ENCODE assay signal across 8 cellular contexts in genomic region chr1:151837841-151838490, GRCh38. TPM values are rescaled to one million over a fixed set of nuclear protein-coding genes. Genes with fewer than 3 reads are reported as not detected.
DNase-seq lines count a peak whose midpoint lies in the region; ATAC-seq and TF ChIP-seq lines count a peak whose summit lies in the region.

No MANE protein-coding gene starts in this region.

- peak overlapping the region; percentile 60 for H3K9ac ChIP-seq in BLaER1
- no peak overlapping the region for H3K9ac ChIP-seq in Loucy (ENCODE audit: low read depth, low read length, poor library complexity, severe bottlenecking)

- TF ChIP-seq EP300 in upper lobe of left lung (IDR thresholded peaks at IDR 0.05): no peak

- TF ChIP-seq CTCF in Loucy (conservative IDR thresholded peaks at IDR 0.05; ENCODE audit: low read length): no peak
- no peak for TF ChIP-seq CTCF in coronary artery (IDR thresholded peaks at IDR 0.05)
- peak in 2 of 6 experiments; percentile 9 to 19 for TF ChIP-seq CTCF in upper lobe of left lung (IDR thresholded peaks at IDR 0.05)

- H3K9me2 ChIP-seq in Loucy (replicated peaks; ENCODE audit: low read depth, low read length): no peaks in the 10 kb centered on the region

- H3K9me3 ChIP-seq in BLaER1 (no peaks in the 10 kb centered on the region), Loucy (ENCODE audit: insufficient read depth, low read depth, low read length) (no peaks in the 10 kb centered on the region), mononuclear cell (ENCODE audit: low read depth, low read length) (no peaks in the 10 kb centered on the region), upper lobe of left lung (no peaks in the 10 kb centered on the region)

- peak in 1 of 4 donors; percentile 12 for TF ChIP-seq POLR2A in upper lobe of left lung (IDR thresholded peaks at IDR 0.05)

- no peaks in the 10 kb centered on the region for H3K36me3 ChIP-seq in BLaER1
- no peaks in the 10 kb centered on the region for H3K36me3 ChIP-seq in Loucy (ENCODE audit: insufficient read depth, low read length)
- no peaks in the 10 kb centered on the region for H3K36me3 ChIP-seq in upper lobe of left lung

- H3K4me2 ChIP-seq in BLaER1 (peak overlapping the region; percentile 98), Loucy (ENCODE audit: low read depth, low read length, poor library complexity, severe bottlenecking) (peak overlapping the region; percentile 61)

- H3K27me3 ChIP-seq in BLaER1 (peaks cover 63% of the 10 kb centered on the region), Loucy (ENCODE audit: insufficient read depth, low read length, poor library complexity, severe bottlenecking) (no peaks in the 10 kb centered on the region), mononuclear cell (ENCODE audit: insufficient read depth, low read length) (peaks cover 35% of the 10 kb centered on the region), upper lobe of left lung (peaks cover 0 to 25% (median 14%) of the 10 kb centered on the region in 4 donors)

- H3K4me1 ChIP-seq in BLaER1: peaks cover 71% of the 10 kb centered on the region
- peaks cover 21% of the 10 kb centered on the region for H3K4me1 ChIP-seq in Loucy (ENCODE audit: insufficient read depth, low read length, poor library complexity, severe bottlenecking)
- H3K4me1 ChIP-seq in mononuclear cell (ENCODE audit: insufficient read depth, low read length): peaks cover 64% of the 10 kb centered on the region
- peaks cover 25 to 43% (median 36%) of the 10 kb centered on the region in 4 donors for H3K4me1 ChIP-seq in upper lobe of left lung

- WGBS in upper lobe of left lung, 2 donors: 16 to 20% methylated on average over 7 to 20 of the region's 68 CpGs

- ATAC-seq in upper lobe of left lung (ENCODE audit: low FRiP score in 2 of 2): peak in 1 of 2 donors; percentile 74

- H4K20me1 ChIP-seq in BLaER1 (peaks cover 22% of the 10 kb centered on the region), Loucy (ENCODE audit: insufficient read depth, low read length, poor library complexity, severe bottlenecking) (no peaks in the 10 kb centered on the region)

- peak overlapping the region; percentile 67 for H3K4me3 ChIP-seq in BLaER1
- H3K4me3 ChIP-seq in Loucy (ENCODE audit: low read length, poor library complexity, severe bottlenecking): peak overlapping the region; percentile 44
- H3K4me3 ChIP-seq in coronary artery: peak overlapping the region; percentile 73
- peak overlapping the region; percentile 24 for H3K4me3 ChIP-seq in mononuclear cell (ENCODE audit: low read length)
- H3K4me3 ChIP-seq in upper lobe of left lung: peak overlapping the region; percentile 17 to 56 (median 44)

- H2AFZ ChIP-seq in Loucy (ENCODE audit: low read length): no peak overlapping the region; the same call in 1 of the 2 replicates

- no peak overlapping the region for H3K27ac ChIP-seq in BLaER1
- no peak overlapping the region for H3K27ac ChIP-seq in coronary artery
- H3K27ac ChIP-seq in upper lobe of left lung: peak overlapping the region in 2 of 4 donors; percentile 21 to 61

- no peaks in the 10 kb centered on the region for H3F3A ChIP-seq in Loucy (ENCODE audit: low read depth)

- no peak for DNase-seq in coronary artery (ENCODE audit: low spot score)
- peak in 1 of 2 donors; percentile 90 for DNase-seq in upper lobe of left lung
- no peak for DNase-seq in COR-L47 (lab: John Stamatoyannopoulos, UW)
- DNase-seq in SK-N-DZ (ENCODE audit: low spot score): no peak
- DNase-seq in DMS114 treated with DMSO at 0.1 percent for 48 hours (lab: John Stamatoyannopoulos, UW; ENCODE audit: unreplicated experiment): no peak

- no peaks in the 10 kb centered on the region for H3K79me2 ChIP-seq in Loucy (ENCODE audit: insufficient read depth, low read length)

RNA-seq across cellular contexts. Expression of gene C2CD4D, which starts 1.7 kb away (rescaled TPM):
- 0.21 TPM for total RNA-seq in mononuclear cell
- 1 to 10 TPM in 2 of 6 donors, under 1 TPM in 2, not detected in 2; 0.29 to 3.6 (median 0.78) TPM for total RNA-seq in upper lobe of left lung
- polyA plus RNA-seq in SK-N-DZ (2014; cell fraction: cytosol; rRNA removed): not detected in 2 replicates
- not detected in 2 replicates for polyA plus RNA-seq in SK-N-DZ (2014; cell fraction: nucleus; rRNA removed)

RNA-seq across cellular contexts. Expression of gene RORC, which starts 6.4 kb away (rescaled TPM):
- total RNA-seq in mononuclear cell: 1.7 TPM
- total RNA-seq in upper lobe of left lung: 10 to 100 TPM; 10.3 to 46.2 (median 24.1) TPM
- polyA plus RNA-seq in SK-N-DZ (2014; cell fraction: cytosol; rRNA removed): 0.44 and 0.96 TPM in 2 replicates
- polyA plus RNA-seq in SK-N-DZ (2014; cell fraction: nucleus; rRNA removed): 0.79 and 2.0 TPM in 2 replicates

RNA-seq across cellular contexts. Expression of gene THEM5, which starts 15.5 kb away (rescaled TPM):
- total RNA-seq in mononuclear cell (not detected), upper lobe of left lung (not detected)
- polyA plus RNA-seq in SK-N-DZ (2014; cell fraction: cytosol; rRNA removed): not detected in 2 replicates
- not detected in 2 replicates for polyA plus RNA-seq in SK-N-DZ (2014; cell fraction: nucleus; rRNA removed)

RNA-seq across cellular contexts. Expression of gene LINGO4, which starts 32.7 kb away (rescaled TPM):
- total RNA-seq in mononuclear cell (under 0.01 TPM), upper lobe of left lung (under 1 TPM in 5 of 6 donors, not detected in 1; 0.22 to 0.89 (median 0.61) TPM)
- 0.07 and 0.21 TPM in 2 replicates for polyA plus RNA-seq in SK-N-DZ (2014; cell fraction: cytosol; rRNA removed)
- not detected in 2 replicates for polyA plus RNA-seq in SK-N-DZ (2014; cell fraction: nucleus; rRNA removed)

RNA-seq across cellular contexts. Expression of gene TDRKH, which starts 47.7 kb away (rescaled TPM):
- total RNA-seq in mononuclear cell: 1.2 TPM
- total RNA-seq in upper lobe of left lung: 10 to 100 TPM in 5 of 6 donors, 1 to 10 TPM in 1; 7.3 to 17.0 (median 13.1) TPM
- 39.2 and 41.1 TPM in 2 replicates for polyA plus RNA-seq in SK-N-DZ (2014; cell fraction: cytosol; rRNA removed)
- 23.7 and 28.3 TPM in 2 replicates for polyA plus RNA-seq in SK-N-DZ (2014; cell fraction: nucleus; rRNA removed)
